ENCODE assay signal across 8 cellular contexts in genomic region chr10:63464402-63465292, GRCh38. TPM values are rescaled to one million over a fixed set of nuclear protein-coding genes. Genes with fewer than 3 reads are reported as not detected.
DNase-seq lines count a peak whose midpoint lies in the region; ATAC-seq, FAIRE-seq and TF ChIP-seq lines count a peak whose summit lies in the region.

No MANE protein-coding gene starts in this region.

- POLR2A ChIA-PET in A549 (lab: Yijun Ruan, JAX) = interaction anchor here (0.8 to 3.1 kb wide), 4 partner anchors 51 to 196 kb away, joined by 3 to 17 read pairs (median 5); partner anchors contain the start of gene REEP3

- FAIRE-seq in A549 (lab: Jason Lieb, UNC) = no peak

- TF ChIP-seq RAD21 in A549 (conservative IDR thresholded peaks at IDR 0.05 in 1 of 2, IDR thresholded peaks at IDR 0.05 in 1 of 2) (no peak), liver (IDR thresholded peaks at IDR 0.05) (peak in 1 of 2 donors; percentile 8)

- TF ChIP-seq CTCF in A549 (IDR thresholded peaks at IDR 0.05) = no peak
- TF ChIP-seq CTCF in OCI-LY3 (IDR thresholded peaks at IDR 0.05; ENCODE audit: low read depth, low read length) = no peak
- no peak for TF ChIP-seq CTCF in liver (IDR thresholded peaks at IDR 0.05; ENCODE audit: low read depth, low read length, missing input control)
- TF ChIP-seq CTCF in tibial artery (IDR thresholded peaks at IDR 0.05) = no peak

- H4K20me1 ChIP-seq in OCI-LY3 (ENCODE audit: insufficient read depth, low read length) = peaks cover 10% of the 10 kb centered on the region

- H3K9me3 ChIP-seq in A549 = no peaks in the 10 kb centered on the region
- H3K9me3 ChIP-seq in OCI-LY3 (ENCODE audit: insufficient read depth, low read length) = no peaks in the 10 kb centered on the region
- H3K9me3 ChIP-seq in liver (ENCODE audit: control insufficient read depth in 4 of 4, low read length in 3 of 4) = no peaks in the 10 kb centered on the region
- peaks cover 0 to 3% (median 0%) of the 10 kb centered on the region in 3 donors for H3K9me3 ChIP-seq in tibial artery

- CTCF ChIA-PET in A549 (lab: Yijun Ruan, JAX) = interaction anchor here (0.7 to 2.8 kb wide), 4 partner anchors 10 to 256 kb away, joined by 3 to 11 read pairs (median 6); no protein-coding TSS in a partner anchor

- H2AFZ ChIP-seq in OCI-LY3 (ENCODE audit: low read depth, low read length) = peak overlapping the region; percentile 17; the same call in 1 of the 2 replicates

- peak; percentile 19 to 21 for DNase-seq in A549 (ENCODE audit: low read depth in 1 of 2, low spot score in 1 of 2)
- peak; percentile 63 for DNase-seq in cerebellar cortex (ENCODE audit: low spot score)
- DNase-seq in tibial artery = no peak
- DNase-seq in T1000 (lab: John Stamatoyannopoulos, UW) = no peak

- H3K4me2 ChIP-seq in A549 (peak overlapping the region; percentile 94), OCI-LY3 (ENCODE audit: low read length) (peak overlapping the region; percentile 67)

- H3K9ac ChIP-seq in OCI-LY3 (ENCODE audit: low read length) = peak overlapping the region; percentile 74
- peak overlapping the region in 1 of 2 donors; percentile 44 for H3K9ac ChIP-seq in liver (ENCODE audit: low read depth in 1 of 2, low read length in 2 of 2)

- H3K36me3 ChIP-seq in OCI-LY3 (replicated peaks; ENCODE audit: low read depth, low read length) = no peaks in the 10 kb centered on the region
- H3K36me3 ChIP-seq in liver (ENCODE audit: control insufficient read depth in 4 of 4, insufficient read depth in 3 of 4, low read depth in 1 of 4, low read length in 3 of 4) = no peaks in the 10 kb centered on the region
- H3K36me3 ChIP-seq in tibial artery = no peaks in the 10 kb centered on the region

- H3K27me3 ChIP-seq in OCI-LY3 (ENCODE audit: low read depth, low read length) = no peaks in the 10 kb centered on the region
- no peaks in the 10 kb centered on the region for H3K27me3 ChIP-seq in liver (ENCODE audit: control insufficient read depth in 4 of 4, insufficient read depth in 4 of 4, low read length in 3 of 4)
- H3K27me3 ChIP-seq in tibial artery = no peaks in the 10 kb centered on the region

- H3K27ac ChIP-seq in A549 (peak overlapping the region; percentile 85 to 91), OCI-LY3 (ENCODE audit: low read length) (no peak overlapping the region), liver (ENCODE audit: low read depth in 1 of 2, low read length in 2 of 2) (peak overlapping the region; percentile 77 to 92), tibial artery (peak overlapping the region; percentile 89 to 95)

- H3K4me1 ChIP-seq in A549 (peaks cover 28% of the 10 kb centered on the region), OCI-LY3 (ENCODE audit: low read length) (peaks cover 9% of the 10 kb centered on the region; the same call in 1 of the 2 replicates), liver (ENCODE audit: control insufficient read depth in 4 of 4, insufficient read depth in 4 of 4, low read length in 3 of 4) (peaks cover 1 to 17% (median 7%) of the 10 kb centered on the region in 4 donors), tibial artery (peaks cover 0 to 24% (median 1%) of the 10 kb centered on the region in 4 donors)

- ATAC-seq in A549 (peak; percentile 80 to 83), GM18858 (IDR thresholded peaks at IDR 0.05; ENCODE audit: unreplicated experiment) (peak; percentile 29), HG03025 (IDR thresholded peaks at IDR 0.05; ENCODE audit: low FRiP score, unreplicated experiment) (peak; percentile 43)

- H3K4me3 ChIP-seq in A549 (peak overlapping the region; percentile 82), OCI-LY3 (ENCODE audit: low read length) (peak overlapping the region; percentile 92), liver (ENCODE audit: low read depth in 1 of 3, low read length in 3 of 3) (peak overlapping the region; percentile 88 to 95 (median 93)), tibial artery (peak overlapping the region; percentile 62 to 84)

- peaks cover 7% of the 10 kb centered on the region for H3K79me2 ChIP-seq in OCI-LY3 (ENCODE audit: low read length)

- no peak for TF ChIP-seq POLR2A in A549 (IDR thresholded peaks at IDR 0.05; ENCODE audit: low read length)

- TF ChIP-seq EP300 in A549 (IDR thresholded peaks at IDR 0.05) = no peak

- intact Hi-C loops in tibial artery (cut with DNase I; ENCODE audit: low total_unique reads) = loop anchor here (10.0 kb wide), 3 partner anchors 160 to 250 kb away; no protein-coding TSS in a partner anchor

- 15% methylated on average over 14 of the region's 35 CpGs for WGBS in A549 (ENCODE audit: missing lambda C conversion rate)
- 6% methylated on average over 35 of the region's 35 CpGs for WGBS in liver

TF ChIP-seq in A549, 52 proteins besides CTCF, POLR2A, EP300 and RAD21 (continues in another document):
- TF ChIP-seq MAZ (IDR thresholded peaks at IDR 0.05; ENCODE audit: borderline replicate concordance, low read depth, low read length) = no peak
- TF ChIP-seq ZNF302 (CRISPR knock-in tag; IDR thresholded peaks at IDR 0.05) = no peak
- no peak for TF ChIP-seq KDM5A (IDR thresholded peaks at IDR 0.05)
- TF ChIP-seq, protein P1, sequence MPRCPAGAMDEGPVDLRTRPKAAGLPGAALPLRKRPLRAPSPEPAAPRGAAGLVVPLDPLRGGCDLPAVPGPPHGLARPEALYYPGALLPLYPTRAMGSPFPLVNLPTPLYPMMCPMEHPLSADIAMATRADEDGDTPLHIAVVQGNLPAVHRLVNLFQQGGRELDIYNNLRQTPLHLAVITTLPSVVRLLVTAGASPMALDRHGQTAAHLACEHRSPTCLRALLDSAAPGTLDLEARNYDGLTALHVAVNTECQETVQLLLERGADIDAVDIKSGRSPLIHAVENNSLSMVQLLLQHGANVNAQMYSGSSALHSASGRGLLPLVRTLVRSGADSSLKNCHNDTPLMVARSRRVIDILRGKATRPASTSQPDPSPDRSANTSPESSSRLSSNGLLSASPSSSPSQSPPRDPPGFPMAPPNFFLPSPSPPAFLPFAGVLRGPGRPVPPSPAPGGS (IDR thresholded peaks at IDR 0.05) = no peak
- TF ChIP-seq BHLHE40 (IDR thresholded peaks at IDR 0.05; ENCODE audit: low read depth, low read length) = no peak
- TF ChIP-seq ZFP36 (IDR thresholded peaks at IDR 0.05; ENCODE audit: borderline replicate concordance, partially characterized antibody) = no peak
- no peak for TF ChIP-seq PHF8 (IDR thresholded peaks at IDR 0.05; ENCODE audit: borderline replicate concordance, low read depth)
- no peak for TF ChIP-seq ESRRA (IDR thresholded peaks at IDR 0.05; ENCODE audit: borderline replicate concordance, low read length)
- TF ChIP-seq, protein P2, sequence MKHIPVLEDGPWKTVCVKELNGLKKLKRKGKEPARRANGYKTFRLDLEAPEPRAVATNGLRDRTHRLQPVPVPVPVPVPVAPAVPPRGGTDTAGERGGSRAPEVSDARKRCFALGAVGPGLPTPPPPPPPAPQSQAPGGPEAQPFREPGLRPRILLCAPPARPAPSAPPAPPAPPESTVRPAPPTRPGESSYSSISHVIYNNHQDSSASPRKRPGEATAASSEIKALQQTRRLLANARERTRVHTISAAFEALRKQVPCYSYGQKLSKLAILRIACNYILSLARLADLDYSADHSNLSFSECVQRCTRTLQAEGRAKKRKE (CRISPR knock-in tag; IDR thresholded peaks at IDR 0.05; ENCODE audit: low read depth) = no peak
- TF ChIP-seq CBX8 (IDR thresholded peaks at IDR 0.05) = no peak

TF ChIP-seq in liver, 16 proteins besides CTCF, POLR2A, EP300 and RAD21:
- TF ChIP-seq TAF1 (conservative IDR thresholded peaks at IDR 0.05) (no peak), EGR1 (IDR thresholded peaks at IDR 0.05; ENCODE audit: low read depth in 2 of 2) (no peak), HNF4A (conservative IDR thresholded peaks at IDR 0.05) (no peak)
- TF ChIP-seq, protein P3, sequence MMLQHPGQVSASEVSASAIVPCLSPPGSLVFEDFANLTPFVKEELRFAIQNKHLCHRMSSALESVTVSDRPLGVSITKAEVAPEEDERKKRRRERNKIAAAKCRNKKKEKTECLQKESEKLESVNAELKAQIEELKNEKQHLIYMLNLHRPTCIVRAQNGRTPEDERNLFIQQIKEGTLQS (IDR thresholded peaks at IDR 0.05) = no peak
- TF ChIP-seq, protein P4, sequence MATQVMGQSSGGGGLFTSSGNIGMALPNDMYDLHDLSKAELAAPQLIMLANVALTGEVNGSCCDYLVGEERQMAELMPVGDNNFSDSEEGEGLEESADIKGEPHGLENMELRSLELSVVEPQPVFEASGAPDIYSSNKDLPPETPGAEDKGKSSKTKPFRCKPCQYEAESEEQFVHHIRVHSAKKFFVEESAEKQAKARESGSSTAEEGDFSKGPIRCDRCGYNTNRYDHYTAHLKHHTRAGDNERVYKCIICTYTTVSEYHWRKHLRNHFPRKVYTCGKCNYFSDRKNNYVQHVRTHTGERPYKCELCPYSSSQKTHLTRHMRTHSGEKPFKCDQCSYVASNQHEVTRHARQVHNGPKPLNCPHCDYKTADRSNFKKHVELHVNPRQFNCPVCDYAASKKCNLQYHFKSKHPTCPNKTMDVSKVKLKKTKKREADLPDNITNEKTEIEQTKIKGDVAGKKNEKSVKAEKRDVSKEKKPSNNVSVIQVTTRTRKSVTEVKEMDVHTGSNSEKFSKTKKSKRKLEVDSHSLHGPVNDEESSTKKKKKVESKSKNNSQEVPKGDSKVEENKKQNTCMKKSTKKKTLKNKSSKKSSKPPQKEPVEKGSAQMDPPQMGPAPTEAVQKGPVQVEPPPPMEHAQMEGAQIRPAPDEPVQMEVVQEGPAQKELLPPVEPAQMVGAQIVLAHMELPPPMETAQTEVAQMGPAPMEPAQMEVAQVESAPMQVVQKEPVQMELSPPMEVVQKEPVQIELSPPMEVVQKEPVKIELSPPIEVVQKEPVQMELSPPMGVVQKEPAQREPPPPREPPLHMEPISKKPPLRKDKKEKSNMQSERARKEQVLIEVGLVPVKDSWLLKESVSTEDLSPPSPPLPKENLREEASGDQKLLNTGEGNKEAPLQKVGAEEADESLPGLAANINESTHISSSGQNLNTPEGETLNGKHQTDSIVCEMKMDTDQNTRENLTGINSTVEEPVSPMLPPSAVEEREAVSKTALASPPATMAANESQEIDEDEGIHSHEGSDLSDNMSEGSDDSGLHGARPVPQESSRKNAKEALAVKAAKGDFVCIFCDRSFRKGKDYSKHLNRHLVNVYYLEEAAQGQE (IDR thresholded peaks at IDR 0.05) = no peak

RNA-seq across cellular contexts. Expression of gene JMJD1C, which starts 1.1 kb away (rescaled TPM):
- polyA plus RNA-seq in A549 (2011; rRNA removed) = 47.2 and 51.0 TPM in 2 replicates
- 5.2 and 5.6 TPM in 2 replicates for polyA plus RNA-seq in A549 (2012; cell fraction: cytosol; rRNA removed)
- polyA plus RNA-seq in A549 (2012; cell fraction: nucleus; rRNA removed) = 7.4 and 13.4 TPM in 2 replicates
- 15.9 to 18.6 TPM (median 16.5 TPM) in 3 replicates for polyA plus RNA-seq in A549 (2017; fragmentation: RNase III; extraction: RNeasy Plus Mini Kit Qiagen cat#74134 plus additional on column Dnase treatment)
- polyA minus RNA-seq in A549 (2011; rRNA and poly(A)+ RNA removed) = 57.0 and 58.5 TPM in 2 replicates
- total RNA-seq in liver = 10 to 100 TPM; 72.0 to 93.1 TPM
- polyA plus RNA-seq in liver = 10 to 100 TPM; 11.0 to 39.9 TPM

RNA-seq across cellular contexts. Expression of gene REEP3, which starts 56.6 kb away (rescaled TPM):
- polyA plus RNA-seq in A549 (2011; rRNA removed) = 26.3 and 35.8 TPM in 2 replicates
- polyA plus RNA-seq in A549 (2012; cell fraction: cytosol; rRNA removed) = 8.0 and 9.3 TPM in 2 replicates
- polyA plus RNA-seq in A549 (2012; cell fraction: nucleus; rRNA removed) = 2.8 and 4.4 TPM in 2 replicates
- 16.1 to 19.6 TPM (median 17.9 TPM) in 3 replicates for polyA plus RNA-seq in A549 (2017; fragmentation: RNase III; extraction: RNeasy Plus Mini Kit Qiagen cat#74134 plus additional on column Dnase treatment)
- polyA minus RNA-seq in A549 (2011; rRNA and poly(A)+ RNA removed) = 12.1 and 12.5 TPM in 2 replicates
- 10 to 100 TPM; 12.8 to 23.5 TPM for total RNA-seq in liver
- 10 to 100 TPM in 1 of 2 donors, 1 to 10 TPM in 1; 7.9 to 26.9 TPM for polyA plus RNA-seq in liver

Comparison
In these comparisons a context has a peak if more than half of its experiments do, and no peak if none do; other contexts are left out.
1. ATAC-seq: peak in every context shown above with its lines; median percentile 82 in A549; 43 in HG03025; 29 in GM18858.
2. DNase-seq: peak in A549 (2 of 2) and cerebellar cortex (single experiment); none in tibial artery (0 of 2) and T1000 (single experiment).
3. Peak in every context shown above with its lines, with median percentiles within 50 percentile points of each other: H3K4me3 ChIP-seq.